13 cellular contexts compared by ENCODE assay signal in genomic region chrX:19579485-19579884, GRCh38.
DNase-seq lines count a peak whose midpoint lies in the region; TF ChIP-seq lines count a peak whose summit lies in the region.
"Had no signal": no experiment of that assay in that cellular context is flagged by ENCODE, and none has a peak within 500 bp of the region (broad histone marks: within the 10 kb centered on the region; RNA-seq: fewer than 3 reads in every experiment).

No MANE protein-coding gene starts in this region.

- no peak overlapping the region for H3K56ac ChIP-seq in mesendoderm (ENCODE audit: low read length)

- H2BK120ac ChIP-seq in mesendoderm (ENCODE audit: low read depth, low read length), result no peak overlapping the region

- H3K23ac ChIP-seq in mesendoderm (ENCODE audit: low read length), result no peak overlapping the region

- DNase-seq in activated CD4-positive, alpha-beta T cell treated with anti-CD3 and anti-CD28 coated beads, Interleukin-2, amount 10 ng/mL, durations not matched to agents 7 days and 5 days, result no peak
- DNase-seq in activated CD4-positive, alpha-beta T cell treated with anti-CD3 and anti-CD28 coated beads for 1 hour, result no peak
- peak; percentile 55 for DNase-seq in HFFc6
- DNase-seq in astrocyte of the spinal cord (ENCODE audit: low read depth, low spot score), result peak; percentile 13
- peak; percentile 56 for DNase-seq in lung microvascular endothelial cell (ENCODE audit: low read depth in 2 of 2)
- DNase-seq in iPS-NIHi11 (ENCODE audit: low spot score), result no peak
- no peak for DNase-seq in immature natural killer cell
- no peak for DNase-seq in mesendoderm
- DNase-seq: GDM1, NCI-H187 treated with DMSO at 0.1 percent for 48 hours, psoas muscle, T-helper 9 cell had no signal

- no CpG with 5 or more reads among the region's 2 CpGs for WGBS in mesendoderm (ENCODE audit: extremely low coverage, insufficient coverage, low lambda C conversion rate)

- no peak overlapping the region for H2BK5ac ChIP-seq in mesendoderm (ENCODE audit: low read length)

- H3K79me1 ChIP-seq in mesendoderm (ENCODE audit: low read length), result no peaks in the 10 kb centered on the region

- in situ Hi-C loops in astrocyte of the spinal cord (cut with HindIII; ENCODE audit: low sequenced_read_pairs), result no loop called here

- H3K36me3 Mint-ChIP-seq in activated CD4-positive, alpha-beta T cell treated with anti-CD3 and anti-CD28 coated beads, Interleukin-2, amount 10 ng/mL, durations not matched to agents 7 days and 5 days (ENCODE audit: low read depth), result peaks cover 33% of the 10 kb centered on the region
- H3K36me3 Mint-ChIP-seq in HFFc6 (ENCODE audit: low read depth) (peaks cover 5% of the 10 kb centered on the region), immature natural killer cell (no peaks in the 10 kb centered on the region)

- H4K5ac ChIP-seq in mesendoderm (ENCODE audit: low read length), result no peak overlapping the region

- POLR2A ChIA-PET in activated CD4-positive, alpha-beta T cell treated with anti-CD3 and anti-CD28 coated beads, Interleukin-2, amount 10 ng/mL, durations not matched to agents 7 days and 5 days (lab: Charles Lee), result no interaction called here

- no peak overlapping the region for H4K8ac ChIP-seq in mesendoderm (ENCODE audit: low read depth, low read length)

- H3K4me2 ChIP-seq in mesendoderm (ENCODE audit: low read length), result no peak overlapping the region

- H3K27ac ChIP-seq in mesendoderm (ENCODE audit: low read depth, low read length), result no peak overlapping the region
- H3K27ac ChIP-seq: psoas muscle had no signal

- H3K9me3 Mint-ChIP-seq in activated CD4-positive, alpha-beta T cell treated with anti-CD3 and anti-CD28 coated beads, Interleukin-2, amount 10 ng/mL, durations not matched to agents 7 days and 5 days, result no peaks in the 10 kb centered on the region
- H3K9me3 Mint-ChIP-seq in HFFc6 (no peaks in the 10 kb centered on the region), immature natural killer cell (no peaks in the 10 kb centered on the region)
- H3K9me3 Mint-ChIP-seq: memory B cell had no signal

- no peak overlapping the region for H2BK15ac ChIP-seq in mesendoderm (replicated peaks; ENCODE audit: low read depth)

- no peak overlapping the region for H2AK5ac ChIP-seq in mesendoderm (ENCODE audit: low read length)

- H3K4me3 ChIP-seq in astrocyte of the spinal cord (ENCODE audit: low read depth, low read length), result no peak overlapping the region
- H3K4me3 ChIP-seq in mesendoderm (ENCODE audit: low read length), result no peak overlapping the region
- H3K4me3 ChIP-seq: psoas muscle had no signal

- CTCF ChIA-PET in activated CD4-positive, alpha-beta T cell treated with anti-CD3 and anti-CD28 coated beads, Interleukin-2, amount 10 ng/mL, durations not matched to agents 7 days and 5 days (lab: Charles Lee), result no interaction called here

- no peak overlapping the region for H3K4ac ChIP-seq in mesendoderm (ENCODE audit: low read depth, low read length)

- H3K27ac Mint-ChIP-seq in activated CD4-positive, alpha-beta T cell treated with anti-CD3 and anti-CD28 coated beads, Interleukin-2, amount 10 ng/mL, durations not matched to agents 7 days and 5 days, result peak overlapping the region; percentile 13
- H3K27ac Mint-ChIP-seq in HFFc6 (peak overlapping the region; percentile 73), immature natural killer cell (peak overlapping the region in 1 of 6 donors; percentile 74)
- H3K27ac Mint-ChIP-seq: memory B cell had no signal

- H3K18ac ChIP-seq in mesendoderm (ENCODE audit: low read length), result no peak overlapping the region

- H3K79me2 ChIP-seq in mesendoderm (ENCODE audit: control insufficient read depth, insufficient read depth, low read length), result no peaks in the 10 kb centered on the region

- no peak overlapping the region for H3K4me3 Mint-ChIP-seq in activated CD4-positive, alpha-beta T cell treated with anti-CD3 and anti-CD28 coated beads, Interleukin-2, amount 10 ng/mL, durations not matched to agents 7 days and 5 days
- H3K4me3 Mint-ChIP-seq in HFFc6 (no peak overlapping the region), immature natural killer cell (no peak overlapping the region)
- H3K4me3 Mint-ChIP-seq: memory B cell had no signal

- TF ChIP-seq CTCF in HFFc6 (IDR thresholded peaks at IDR 0.05) (no peak), astrocyte of the spinal cord (IDR thresholded peaks at IDR 0.05; ENCODE audit: low read depth, low read length) (no peak)

- no peak overlapping the region for H3K9ac ChIP-seq in mesendoderm (ENCODE audit: low read length)

- H3K27me3 ChIP-seq in mesendoderm (ENCODE audit: insufficient read depth, low read length, poor library complexity), result no peaks in the 10 kb centered on the region

- H3K4me1 ChIP-seq in mesendoderm (ENCODE audit: control insufficient read depth, low read depth, low read length), result no peaks in the 10 kb centered on the region
- H3K4me1 ChIP-seq: psoas muscle had no signal

- no peaks in the 10 kb centered on the region for H3K36me3 ChIP-seq in mesendoderm (ENCODE audit: control insufficient read depth, insufficient read depth, low read length)

- H3K27me3 Mint-ChIP-seq in activated CD4-positive, alpha-beta T cell treated with anti-CD3 and anti-CD28 coated beads, Interleukin-2, amount 10 ng/mL, durations not matched to agents 7 days and 5 days, result no peaks in the 10 kb centered on the region
- peaks cover 2% of the 10 kb centered on the region; the same call in 1 of the 2 replicates for H3K27me3 Mint-ChIP-seq in HFFc6 (ENCODE audit: insufficient read depth)
- peaks cover 3 to 10% (median 5%) of the 10 kb centered on the region in 3 donors for H3K27me3 Mint-ChIP-seq in immature natural killer cell (ENCODE audit: low read depth in 3 of 3)
- H3K27me3 Mint-ChIP-seq: memory B cell had no signal

- H3K4me1 Mint-ChIP-seq in activated CD4-positive, alpha-beta T cell treated with anti-CD3 and anti-CD28 coated beads, Interleukin-2, amount 10 ng/mL, durations not matched to agents 7 days and 5 days, result no peaks in the 10 kb centered on the region
- H3K4me1 Mint-ChIP-seq in HFFc6 (ENCODE audit: low read depth) (peaks cover 36% of the 10 kb centered on the region), immature natural killer cell (peaks cover 9 to 31% of the 10 kb centered on the region in 2 donors)

Comparison
In these comparisons a context has a peak if more than half of its experiments do, and no peak if none do; other contexts are left out.
1. DNase-seq: peak in HFFc6 (single experiment), astrocyte of the spinal cord (single experiment) and lung microvascular endothelial cell (2 of 2); none in activated CD4-positive, alpha-beta T cell treated with anti-CD3 and anti-CD28 coated beads, Interleukin-2, amount 10 ng/mL, durations not matched to agents 7 days and 5 days (single experiment), activated CD4-positive, alpha-beta T cell treated with anti-CD3 and anti-CD28 coated beads for 1 hour (single experiment), iPS-NIHi11 (single experiment), immature natural killer cell (0 of 3) and mesendoderm (single experiment).